In the genomic region with DNA sequence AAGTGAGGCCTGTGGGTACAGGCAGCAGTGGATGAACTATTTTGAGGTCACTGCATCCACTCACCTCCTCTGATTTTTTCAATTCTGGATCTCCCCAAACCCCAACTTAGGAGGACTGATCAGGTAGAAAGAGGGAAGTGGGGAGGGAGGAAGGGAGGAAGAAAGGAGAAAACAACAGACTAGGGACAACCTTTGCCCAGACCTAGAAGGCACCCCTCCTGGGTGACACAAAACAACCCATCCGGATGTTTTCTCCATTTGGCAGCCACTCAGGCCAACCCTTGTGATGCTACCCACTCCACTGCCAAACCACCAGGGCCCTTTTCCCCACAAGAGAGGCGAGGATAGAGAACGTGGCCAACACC, we compare ENCODE assay signal across 14 cellular contexts. TPM values are rescaled to one million over a fixed set of nuclear protein-coding genes. Genes with fewer than 3 reads are reported as not detected.
DNase-seq lines count a peak whose midpoint lies in the region; ATAC-seq and TF ChIP-seq lines count a peak whose summit lies in the region.
"Had no signal": no experiment of that assay in that cellular context is flagged by ENCODE, and none has a peak within 500 bp of the region (broad histone marks: within the 10 kb centered on the region; RNA-seq: fewer than 3 reads in every experiment).

No MANE protein-coding gene starts in this region.

- intact Hi-C loops in activated T-helper 2 cell treated with anti-CD3 and anti-CD28 coated beads, Interferon-gamma antibody, Interleukin-2, Interleukin-4, amounts not matched to agents 10 μg/mL and 5 μg/mL and 100 μg/mL, durations not matched to agents 14 hours and 24 hours and 36 hours (cut with micrococcal nuclease): loop anchor here (5.0 kb wide), 4 partner anchors 57 to 172 kb away; a partner anchor contains a TSS
- intact Hi-C loops in right lobe of liver (cut with DNase I): no loop called here

- no peaks in the 10 kb centered on the region for H3K9me3 Mint-ChIP-seq in activated naive CD4-positive, alpha-beta T cell treated with anti-CD3 and anti-CD28 coated beads, Interleukin-2, amount 50 U/mL, for 24 hours
- no peaks in the 10 kb centered on the region for H3K9me3 Mint-ChIP-seq in activated T-helper 2 cell treated with anti-CD3 and anti-CD28 coated beads, Interferon-gamma antibody, Interleukin-2, Interleukin-4, amounts not matched to agents 10 μg/mL and 5 μg/mL and 100 μg/mL, durations not matched to agents 14 hours and 24 hours and 36 hours

- DNase-seq in activated naive CD4-positive, alpha-beta T cell treated with Interleukin-2 at 50 U/mL for 16 hours: no peak
- no peak for DNase-seq in activated T-helper 2 cell treated with anti-CD3 and anti-CD28 coated beads, Interferon-gamma antibody, Interleukin-2, Interleukin-4, amounts not matched to agents 10 μg/mL and 5 μg/mL and 100 μg/mL, durations not matched to agents 14 hours and 24 hours and 36 hours (ENCODE audit: low spot score)
- DNase-seq in right lobe of liver: peak; percentile 59 to 77 (median 76)
- no peak for DNase-seq in GOT3 (lab: John Stamatoyannopoulos, UW)
- no peak for DNase-seq in DMS153 (lab: John Stamatoyannopoulos, UW)
- DNase-seq: activated CD4-positive, alpha-beta T cell treated with anti-CD3 and anti-CD28 coated beads for 4 hours; KG1; left lung; NCI-H2081; stimulated activated CD4-positive, alpha-beta T cell treated with anti-CD3 and anti-CD28 coated beads, Interleukin-15, amount 100 ng/mL, for 24 hours had no signal

- TF ChIP-seq POLR2A in right lobe of liver (IDR thresholded peaks at IDR 0.05): peak; percentile 44

- peak overlapping the region; percentile 89 to 98 (median 95) for H3K27ac ChIP-seq in right lobe of liver
- peak overlapping the region; percentile 21 for H3K27ac ChIP-seq in thymus (ENCODE audit: low read depth)
- H3K27ac ChIP-seq: left lung, pancreas had no signal

- peaks cover 74% of the 10 kb centered on the region for H3K4me1 Mint-ChIP-seq in activated naive CD4-positive, alpha-beta T cell treated with anti-CD3 and anti-CD28 coated beads, Interleukin-2, amount 50 U/mL, for 24 hours
- peaks cover 63% of the 10 kb centered on the region for H3K4me1 Mint-ChIP-seq in activated T-helper 2 cell treated with anti-CD3 and anti-CD28 coated beads, Interferon-gamma antibody, Interleukin-2, Interleukin-4, amounts not matched to agents 10 μg/mL and 5 μg/mL and 100 μg/mL, durations not matched to agents 14 hours and 24 hours and 36 hours (ENCODE audit: low read depth)

- no peak for TF ChIP-seq CTCF in right lobe of liver (IDR thresholded peaks at IDR 0.05)

- H3K27me3 Mint-ChIP-seq in activated naive CD4-positive, alpha-beta T cell treated with anti-CD3 and anti-CD28 coated beads, Interleukin-2, amount 50 U/mL, for 24 hours: no peaks in the 10 kb centered on the region
- no peaks in the 10 kb centered on the region for H3K27me3 Mint-ChIP-seq in activated T-helper 2 cell treated with anti-CD3 and anti-CD28 coated beads, Interferon-gamma antibody, Interleukin-2, Interleukin-4, amounts not matched to agents 10 μg/mL and 5 μg/mL and 100 μg/mL, durations not matched to agents 14 hours and 24 hours and 36 hours (ENCODE audit: low read depth)

- peaks cover 5% of the 10 kb centered on the region for H3K36me3 Mint-ChIP-seq in activated naive CD4-positive, alpha-beta T cell treated with anti-CD3 and anti-CD28 coated beads, Interleukin-2, amount 50 U/mL, for 24 hours
- peaks cover 50% of the 10 kb centered on the region for H3K36me3 Mint-ChIP-seq in activated T-helper 2 cell treated with anti-CD3 and anti-CD28 coated beads, Interferon-gamma antibody, Interleukin-2, Interleukin-4, amounts not matched to agents 10 μg/mL and 5 μg/mL and 100 μg/mL, durations not matched to agents 14 hours and 24 hours and 36 hours (ENCODE audit: low read depth)

- peak overlapping the region; percentile 90 for H3K27ac Mint-ChIP-seq in activated naive CD4-positive, alpha-beta T cell treated with anti-CD3 and anti-CD28 coated beads, Interleukin-2, amount 50 U/mL, for 24 hours
- peak overlapping the region; percentile 85 for H3K27ac Mint-ChIP-seq in activated T-helper 2 cell treated with anti-CD3 and anti-CD28 coated beads, Interferon-gamma antibody, Interleukin-2, Interleukin-4, amounts not matched to agents 10 μg/mL and 5 μg/mL and 100 μg/mL, durations not matched to agents 14 hours and 24 hours and 36 hours

- no peaks in the 10 kb centered on the region for H3K27me3 ChIP-seq in right lobe of liver
- H3K27me3 ChIP-seq in thymus (ENCODE audit: control insufficient read depth, insufficient read depth): no peaks in the 10 kb centered on the region
- H3K27me3 ChIP-seq: left lung, pancreas had no signal

- H3K4me1 ChIP-seq in right lobe of liver: peaks cover 0 to 68% (median 38%) of the 10 kb centered on the region in 4 donors
- H3K4me1 ChIP-seq in thymus (ENCODE audit: control insufficient read depth, insufficient read depth, low read length): peaks cover 36% of the 10 kb centered on the region

- H3K36me3 ChIP-seq in right lobe of liver (peaks cover 0 to 28% (median 14%) of the 10 kb centered on the region in 4 donors), thymus (ENCODE audit: control insufficient read depth, insufficient read depth) (peaks cover 48% of the 10 kb centered on the region)

- H3K9me3 ChIP-seq in right lobe of liver: no peaks in the 10 kb centered on the region
- no peaks in the 10 kb centered on the region for H3K9me3 ChIP-seq in thymus (ENCODE audit: control insufficient read depth)
- H3K9me3 ChIP-seq: left lung, pancreas had no signal

- WGBS in right lobe of liver (ENCODE audit: insufficient coverage, low coverage, low lambda C conversion rate, missing lambda C conversion rate): 37% methylated on average over 2 of the region's 3 CpGs
- 90% methylated on average over 3 of the region's 3 CpGs for WGBS in thymus

- peak overlapping the region in 2 of 3 donors; percentile 28 to 84 for H3K4me3 ChIP-seq in right lobe of liver
- H3K4me3 ChIP-seq in thymus (ENCODE audit: low read length): no peak overlapping the region
- H3K4me3 ChIP-seq: left lung had no signal

- peak overlapping the region; percentile 94 for H3K4me3 Mint-ChIP-seq in activated naive CD4-positive, alpha-beta T cell treated with anti-CD3 and anti-CD28 coated beads, Interleukin-2, amount 50 U/mL, for 24 hours
- peak overlapping the region; percentile 86 for H3K4me3 Mint-ChIP-seq in activated T-helper 2 cell treated with anti-CD3 and anti-CD28 coated beads, Interferon-gamma antibody, Interleukin-2, Interleukin-4, amounts not matched to agents 10 μg/mL and 5 μg/mL and 100 μg/mL, durations not matched to agents 14 hours and 24 hours and 36 hours (ENCODE audit: low read depth)

- ATAC-seq in right lobe of liver (peak; percentile 2 to 11 (median 6)), HG03521 (IDR thresholded peaks at IDR 0.05; ENCODE audit: unreplicated experiment) (no peak)
- ATAC-seq: left lung, pancreas had no signal

RNA-seq across cellular contexts. Expression of a gene that starts 2.7 kb away (rescaled TPM):
- total RNA-seq in activated T-helper 2 cell treated with anti-CD3 and anti-CD28 coated beads, Interferon-gamma antibody, Interleukin-2, Interleukin-4, amounts not matched to agents 10 μg/mL and 5 μg/mL and 100 μg/mL, durations not matched to agents 14 hours and 24 hours and 36 hours: 66.1 and 74.3 TPM in 2 replicates
- 100 to 1,000 TPM; 105 to 174 (median 128) TPM for total RNA-seq in right lobe of liver
- 67.6 TPM for polyA plus RNA-seq in thymus

RNA-seq across cellular contexts. Expression of a gene that starts 2.9 kb away (rescaled TPM):
- not detected in 2 replicates for total RNA-seq in activated T-helper 2 cell treated with anti-CD3 and anti-CD28 coated beads, Interferon-gamma antibody, Interleukin-2, Interleukin-4, amounts not matched to agents 10 μg/mL and 5 μg/mL and 100 μg/mL, durations not matched to agents 14 hours and 24 hours and 36 hours
- not detected for total RNA-seq in right lobe of liver
- 0.05 TPM for polyA plus RNA-seq in thymus
- total RNA-seq: left lung, pancreas had no signal
- polyA plus RNA-seq: pancreas had no signal

RNA-seq across cellular contexts. Expression of a gene that starts 6.2 kb away (rescaled TPM):
- total RNA-seq in activated T-helper 2 cell treated with anti-CD3 and anti-CD28 coated beads, Interferon-gamma antibody, Interleukin-2, Interleukin-4, amounts not matched to agents 10 μg/mL and 5 μg/mL and 100 μg/mL, durations not matched to agents 14 hours and 24 hours and 36 hours: 24.6 and 26.3 TPM in 2 replicates
- 10 to 100 TPM in 3 of 6 experiments, 1 to 10 TPM in 3; 4.7 to 40.8 (median 18.8) TPM for total RNA-seq in right lobe of liver
- 122 TPM for polyA plus RNA-seq in thymus

RNA-seq across cellular contexts. Expression of a gene that starts 38.1 kb away (rescaled TPM):
- total RNA-seq in activated T-helper 2 cell treated with anti-CD3 and anti-CD28 coated beads, Interferon-gamma antibody, Interleukin-2, Interleukin-4, amounts not matched to agents 10 μg/mL and 5 μg/mL and 100 μg/mL, durations not matched to agents 14 hours and 24 hours and 36 hours: 0.11 and 0.53 TPM in 2 replicates
- total RNA-seq in right lobe of liver: under 1 TPM in 2 of 6 experiments, not detected in 4; 0.42 to 0.99 TPM
- 1.7 TPM for polyA plus RNA-seq in thymus
- polyA plus RNA-seq: pancreas had no signal

RNA-seq across cellular contexts. Expression of a gene that starts 55.9 kb away (rescaled TPM):
- total RNA-seq in activated T-helper 2 cell treated with anti-CD3 and anti-CD28 coated beads, Interferon-gamma antibody, Interleukin-2, Interleukin-4, amounts not matched to agents 10 μg/mL and 5 μg/mL and 100 μg/mL, durations not matched to agents 14 hours and 24 hours and 36 hours: 193 and 196 TPM in 2 replicates
- total RNA-seq in right lobe of liver: 10 to 100 TPM; 58.3 to 85.3 (median 67.4) TPM
- polyA plus RNA-seq in thymus: 48.1 TPM

Comparison
In these comparisons a context has a peak if more than half of its experiments do, and no peak if none do; other contexts are left out.
1. DNase-seq: peak in right lobe of liver (3 of 3); none in activated naive CD4-positive, alpha-beta T cell treated with Interleukin-2 at 50 U/mL for 16 hours (single experiment), activated T-helper 2 cell treated with anti-CD3 and anti-CD28 coated beads, Interferon-gamma antibody, Interleukin-2, Interleukin-4, amounts not matched to agents 10 μg/mL and 5 μg/mL and 100 μg/mL, durations not matched to agents 14 hours and 24 hours and 36 hours (single experiment), GOT3 (single experiment) and DMS153 (single experiment).